In genomic region chr6:149440735-149441662, GRCh38 we compare ENCODE assay signal across 23 cellular contexts. TPM values are rescaled to one million over a fixed set of nuclear protein-coding genes. Genes with fewer than 3 reads are reported as not detected.
DNase-seq lines count a peak whose midpoint lies in the region; ATAC-seq, FAIRE-seq and TF ChIP-seq lines count a peak whose summit lies in the region.
"Had no signal": no experiment of that assay in that cellular context is flagged by ENCODE, and none has a peak within 500 bp of the region (broad histone marks: within the 10 kb centered on the region; RNA-seq: fewer than 3 reads in every experiment).

No MANE protein-coding gene starts in this region.

- H3K9me3 ChIP-seq in A549: no peaks in the 10 kb centered on the region
- no peaks in the 10 kb centered on the region for H3K9me3 ChIP-seq in CD8-positive, alpha-beta memory T cell (ENCODE audit: low read length)

- no peak overlapping the region for H3K4me3 ChIP-seq in A549
- no peak overlapping the region for H3K4me3 ChIP-seq in CD8-positive, alpha-beta memory T cell (ENCODE audit: low read length)
- H3K4me3 ChIP-seq: lung had no signal

- H3K27me3 Mint-ChIP-seq in naive B cell: no peaks in the 10 kb centered on the region
- H3K27me3 Mint-ChIP-seq in CD8-positive, alpha-beta memory T cell: no peaks in the 10 kb centered on the region
- H3K27me3 Mint-ChIP-seq: brain; naive thymus-derived CD8-positive, alpha-beta T cell had no signal

- H3K9me3 Mint-ChIP-seq in naive B cell: no peaks in the 10 kb centered on the region
- H3K9me3 Mint-ChIP-seq in CD8-positive, alpha-beta memory T cell: no peaks in the 10 kb centered on the region
- H3K9me3 Mint-ChIP-seq: activated naive CD4-positive, alpha-beta T cell treated with anti-CD3 and anti-CD28 coated beads for 36 hours; naive thymus-derived CD8-positive, alpha-beta T cell had no signal

- no peak overlapping the region for H3K27ac ChIP-seq in A549
- H3K27ac ChIP-seq in CD8-positive, alpha-beta memory T cell (ENCODE audit: low read depth, low read length): no peak overlapping the region
- H3K27ac ChIP-seq: HL-60 had no signal

- H3K27ac Mint-ChIP-seq in naive B cell: peak overlapping the region in 4 of 6 donors; percentile 27 to 81 (median 52)
- peak overlapping the region in 1 of 8 donors; percentile 6 for H3K27ac Mint-ChIP-seq in CD8-positive, alpha-beta memory T cell
- H3K27ac Mint-ChIP-seq: activated naive CD4-positive, alpha-beta T cell treated with anti-CD3 and anti-CD28 coated beads for 36 hours had no signal

- no peak for TF ChIP-seq POLR2A in A549 (IDR thresholded peaks at IDR 0.05; ENCODE audit: low read length)

- H3K4me2 ChIP-seq in A549: no peak overlapping the region

- no peak for ATAC-seq in A549
- ATAC-seq in naive B cell (ENCODE audit: low read depth in 2 of 2): no peak
- no peak for ATAC-seq in HG02981 (IDR thresholded peaks at IDR 0.05; ENCODE audit: unreplicated experiment)
- ATAC-seq: naive thymus-derived CD8-positive, alpha-beta T cell had no signal

- DNase-seq in A549 (ENCODE audit: low read depth in 1 of 2, low spot score in 1 of 2): no peak
- peak; percentile 55 for DNase-seq in Daoy (ENCODE audit: low read depth)
- peak; percentile 24 for DNase-seq in amniotic epithelial cell (ENCODE audit: low read depth)
- no peak for DNase-seq in naive B cell
- no peak for DNase-seq in stimulated activated CD4-positive, alpha-beta T cell treated with anti-CD3 and anti-CD28 coated beads, Interleukin-4, amount 100 ng/mL, for 24 hours
- DNase-seq in CD8-positive, alpha-beta memory T cell: no peak
- DNase-seq in AG08395 (ENCODE audit: low spot score): no peak
- DNase-seq: activated CD4-positive, alpha-beta T cell treated with anti-CD3 and anti-CD28 coated beads for 1 hour; activated naive CD4-positive, alpha-beta T cell treated with anti-CD3 and anti-CD28 coated beads for 36 hours; AML-193; dermis blood vessel endothelial cell; Kasumi-1; naive thymus-derived CD8-positive, alpha-beta T cell; NCI-H1417; NCI-H2227 treated with DMSO at 0.1 percent for 48 hours; Right ventricle myocardium superior; substantia nigra had no signal

- no peak for FAIRE-seq in A549 (lab: Jason Lieb, UNC)

- H3K4me1 Mint-ChIP-seq in naive B cell: peaks cover 15 to 30% (median 22%) of the 10 kb centered on the region in 3 donors
- peaks cover 4 to 18% (median 10%) of the 10 kb centered on the region in 3 donors for H3K4me1 Mint-ChIP-seq in CD8-positive, alpha-beta memory T cell

- TF ChIP-seq EP300 in A549 (IDR thresholded peaks at IDR 0.05): no peak

- POLR2A ChIA-PET in A549 (lab: Yijun Ruan, JAX): no interaction called here
- POLR2A ChIA-PET in CD8-positive, alpha-beta memory T cell (lab: Charles Lee): no interaction called here

- CTCF ChIA-PET in A549 (lab: Yijun Ruan, JAX): interaction anchor here (0.5 to 1.6 kb wide), 7 partner anchors 9 to 413 kb away, joined by 3 to 11 read pairs (median 3); no protein-coding TSS in a partner anchor
- CTCF ChIA-PET in CD8-positive, alpha-beta memory T cell (lab: Charles Lee): interaction anchor here (1.3 to 1.5 kb wide), 2 partner anchors 10 to 16 kb away, joined by 3 to 4 read pairs; no protein-coding TSS in a partner anchor

- H3K27me3 ChIP-seq in CD8-positive, alpha-beta memory T cell (ENCODE audit: insufficient read depth, low read length, poor library complexity, severe bottlenecking): no peaks in the 10 kb centered on the region

- H3K36me3 Mint-ChIP-seq in naive B cell: no peaks in the 10 kb centered on the region
- no peaks in the 10 kb centered on the region for H3K36me3 Mint-ChIP-seq in CD8-positive, alpha-beta memory T cell
- H3K36me3 Mint-ChIP-seq: brain; naive thymus-derived CD8-positive, alpha-beta T cell had no signal

- no peak for TF ChIP-seq CTCF in A549 (IDR thresholded peaks at IDR 0.05)

- 79% methylated on average over 16 of the region's 16 CpGs for WGBS in A549 (ENCODE audit: missing lambda C conversion rate)

- no peak overlapping the region for H3K4me3 Mint-ChIP-seq in naive B cell
- no peak overlapping the region for H3K4me3 Mint-ChIP-seq in CD8-positive, alpha-beta memory T cell
- H3K4me3 Mint-ChIP-seq: activated naive CD4-positive, alpha-beta T cell treated with anti-CD3 and anti-CD28 coated beads for 36 hours; brain; naive thymus-derived CD8-positive, alpha-beta T cell had no signal

- no peaks in the 10 kb centered on the region for H3K36me3 ChIP-seq in CD8-positive, alpha-beta memory T cell (ENCODE audit: insufficient read depth, low read length)

- TF ChIP-seq RAD21 in A549 (conservative IDR thresholded peaks at IDR 0.05 in 1 of 2, IDR thresholded peaks at IDR 0.05 in 1 of 2): no peak

- no peaks in the 10 kb centered on the region for H3K4me1 ChIP-seq in A549
- no peaks in the 10 kb centered on the region for H3K4me1 ChIP-seq in CD8-positive, alpha-beta memory T cell (ENCODE audit: insufficient read depth, low read length)

TF ChIP-seq in A549, 52 proteins besides CTCF, POLR2A, EP300 and RAD21:
- TF ChIP-seq RNF2 (IDR thresholded peaks at IDR 0.05; ENCODE audit: borderline replicate concordance, low read depth) (no peak), REST (IDR thresholded peaks at IDR 0.05) (no peak), MAFK (IDR thresholded peaks at IDR 0.05; ENCODE audit: partially characterized antibody) (peak; percentile 33)
TF ChIP-seq in A549: peak in this region for 1.

RNA-seq across cellular contexts. Expression of gene SUMO4, which starts 40.9 kb away (rescaled TPM):
- polyA plus RNA-seq in A549 (2011; rRNA removed): 0.18 and 0.29 TPM in 2 replicates
- not detected in 2 replicates for polyA plus RNA-seq in A549 (2012; cell fraction: cytosol; rRNA removed)
- 0.06 and 0.18 TPM in 2 replicates for polyA plus RNA-seq in A549 (2012; cell fraction: nucleus; rRNA removed)
- polyA plus RNA-seq in A549 (2017; fragmentation: RNase III; extraction: RNeasy Plus Mini Kit Qiagen cat#74134 plus additional on column Dnase treatment): 0.09 TPM in 1 of 3 replicates, not detected in the others
- 1.7 and 2.4 TPM in 2 replicates for polyA minus RNA-seq in A549 (2011; rRNA and poly(A)+ RNA removed)
- total RNA-seq in Daoy (2014; rRNA removed; shearing (Covaris generic)): 0.11 TPM in 1 of 2 replicates, not detected in the other
- 1 to 10 TPM in 2 of 6 donors, under 1 TPM in 3, not detected in 1; 0.26 to 1.6 (median 0.85) TPM for polyA plus RNA-seq in naive B cell (ENCODE audit: low read depth in 6 of 6)
- total RNA-seq in CD8-positive, alpha-beta memory T cell: 1 to 10 TPM; 3.7 to 3.9 TPM
- 0.48 TPM for polyA plus RNA-seq in CD8-positive, alpha-beta memory T cell
- total RNA-seq: epithelial cell of proximal tubule had no signal

RNA-seq across cellular contexts. Expression of gene ZC3H12D, which starts 43.8 kb away (rescaled TPM):
- polyA plus RNA-seq in A549 (2011; rRNA removed): 0.04 and 0.12 TPM in 2 replicates
- polyA plus RNA-seq in A549 (2012; cell fraction: cytosol; rRNA removed): 0.04 TPM in 2 replicates
- 0.20 and 0.24 TPM in 2 replicates for polyA plus RNA-seq in A549 (2012; cell fraction: nucleus; rRNA removed)
- polyA plus RNA-seq in A549 (2017; fragmentation: RNase III; extraction: RNeasy Plus Mini Kit Qiagen cat#74134 plus additional on column Dnase treatment): 0.04 to 0.05 TPM (median 0.04 TPM) in 3 replicates
- 0.04 TPM in 1 of 2 replicates, not detected in the other for polyA minus RNA-seq in A549 (2011; rRNA and poly(A)+ RNA removed)
- total RNA-seq in Daoy (2014; rRNA removed; shearing (Covaris generic)): 0.17 and 0.30 TPM in 2 replicates
- 1 to 10 TPM; 4.7 to 9.2 (median 7.3) TPM for polyA plus RNA-seq in naive B cell (ENCODE audit: low read depth in 6 of 6)
- total RNA-seq in CD8-positive, alpha-beta memory T cell: 10 to 100 TPM; 83.5 to 84.5 TPM
- 2.5 TPM for polyA plus RNA-seq in CD8-positive, alpha-beta memory T cell
- total RNA-seq: glomerular endothelial cell had no signal

Comparison
In these comparisons a context has a peak if more than half of its experiments do, and no peak if none do; other contexts are left out.
1. DNase-seq: peak in Daoy (single experiment) and amniotic epithelial cell (single experiment); none in A549 (0 of 2), naive B cell (single experiment), stimulated activated CD4-positive, alpha-beta T cell treated with anti-CD3 and anti-CD28 coated beads, Interleukin-4, amount 100 ng/mL, for 24 hours (single experiment), CD8-positive, alpha-beta memory T cell (0 of 5) and AG08395 (single experiment).